ENCODE assay signal across 27 cellular contexts in genomic region chr18:5152335-5153020, GRCh38. TPM values are rescaled to one million over a fixed set of nuclear protein-coding genes. Genes with fewer than 3 reads are reported as not detected.
DNase-seq lines count a peak whose midpoint lies in the region; ATAC-seq and TF ChIP-seq lines count a peak whose summit lies in the region.
"Had no signal": no experiment of that assay in that cellular context is flagged by ENCODE, and none has a peak within 500 bp of the region (broad histone marks: within the 10 kb centered on the region; RNA-seq: fewer than 3 reads in every experiment).

No MANE protein-coding gene starts in this region.

- DNase-seq in stimulated activated naive CD8-positive, alpha-beta T cell treated with anti-CD3 and anti-CD28 coated beads, Interleukin-15, amount 100 ng/mL, for 72 hours = no peak
- DNase-seq in stimulated activated naive CD8-positive, alpha-beta T cell treated with anti-CD3 and anti-CD28 coated beads, Interleukin-15, Interleukin-2, amounts not matched to agents 100 U/mL and 50 U/mL, for 24 hours = no peak
- peak; percentile 61 for DNase-seq in OCI-M1 (lab: John Stamatoyannopoulos, UW)
- peak; percentile 15 for DNase-seq in iPS DF 19.7 (ENCODE audit: low read depth, low spot score)
- no peak for DNase-seq in EL
- no peak for DNase-seq in CD1c-positive myeloid dendritic cell (ENCODE audit: extremely low spot score)
- no peak for DNase-seq in PC-3
- DNase-seq: BE2C; CD4-positive, CD25-positive, alpha-beta regulatory T cell; COR-L47; DMS 273 treated with DMSO at 0.1 percent for 48 hours; DMS79 treated with DMSO at 0.1 percent for 48 hours; GOT3; HFFc6; MG63; NCI-H1417; NCI-H187 treated with DMSO at 0.1 percent for 48 hours; NCI-H226; NCI-H510A treated with DMSO at 0.1 percent for 48 hours; NCI-H748 treated with DMSO at 0.1 percent for 48 hours; NK-92 treated with Interleukin-12 subunit alpha and Interleukin-12 subunit beta, amount 100 ng/mL, for 24 hours; Right ventricle myocardium superior had no signal

- H3F3A ChIP-seq in PC-3 (ENCODE audit: low read length, unreplicated experiment) = no peaks in the 10 kb centered on the region

- H3K4me3 ChIP-seq in PC-3 (ENCODE audit: low read length) = no peak overlapping the region
- H3K4me3 ChIP-seq: MG63 had no signal

- H2AFZ ChIP-seq in PC-3 (ENCODE audit: low read length) = no peak overlapping the region

- H3K9me3 ChIP-seq in PC-3 (ENCODE audit: low read length) = 0 out of 2 replicates have a peak, but pooled peaks cover 3% of the 10 kb centered on the region
- H3K9me3 ChIP-seq: BE2C, MG63 had no signal

- H3K4me3 Mint-ChIP-seq in stimulated activated naive CD8-positive, alpha-beta T cell treated with anti-CD3 and anti-CD28 coated beads, Interleukin-15, amount 100 ng/mL, for 72 hours = no peak overlapping the region
- H3K4me3 Mint-ChIP-seq: CD4-positive, CD25-positive, alpha-beta regulatory T cell; HFFc6 had no signal

- CTCF ChIA-PET in PC-3 (lab: Charles Lee) = no interaction called here

- no peak overlapping the region for H3K9ac ChIP-seq in PC-3 (ENCODE audit: low read length)

- BruUV-seq in PC-3 (replicated peaks; lab: Mats Ljungman, UMichigan) = no TSS peak

- no peaks in the 10 kb centered on the region for H3K36me3 ChIP-seq in PC-3 (ENCODE audit: low read depth, low read length)
- H3K36me3 ChIP-seq: BE2C, MG63 had no signal

- no peaks in the 10 kb centered on the region for H3K27me3 Mint-ChIP-seq in stimulated activated naive CD8-positive, alpha-beta T cell treated with anti-CD3 and anti-CD28 coated beads, Interleukin-15, amount 100 ng/mL, for 72 hours

- POLR2A ChIA-PET in PC-3 (lab: Charles Lee; ENCODE audit: unreplicated experiment) = no interaction called here

- peaks cover 4% of the 10 kb centered on the region for H3K4me1 Mint-ChIP-seq in stimulated activated naive CD8-positive, alpha-beta T cell treated with anti-CD3 and anti-CD28 coated beads, Interleukin-15, amount 100 ng/mL, for 72 hours

- no peaks in the 10 kb centered on the region for H3K4me1 ChIP-seq in PC-3 (ENCODE audit: insufficient read depth, low read length)
- H3K4me1 ChIP-seq: BE2C had no signal

- intact Hi-C loops in PC-3 (cut with micrococcal nuclease) = no loop called here

- ATAC-seq in stimulated activated naive CD8-positive, alpha-beta T cell treated with anti-CD3 and anti-CD28 coated beads, Interleukin-15, amount 100 ng/mL, for 72 hours = peak; percentile 67
- no peak for ATAC-seq in stimulated activated naive CD8-positive, alpha-beta T cell treated with anti-CD3 and anti-CD28 coated beads, Interleukin-15, Interleukin-2, amounts not matched to agents 100 U/mL and 50 U/mL, for 24 hours
- ATAC-seq in PC-3 (no peak), GM19455 (IDR thresholded peaks at IDR 0.05; ENCODE audit: unreplicated experiment) (no peak)

- H3K4me2 ChIP-seq in PC-3 (ENCODE audit: low read length) = no peak overlapping the region

- H3K27ac ChIP-seq in PC-3 (ENCODE audit: low read length) = no peak overlapping the region

- 0 out of 2 replicates have a peak, but pooled peaks cover 7% of the 10 kb centered on the region for H3K27me3 ChIP-seq in PC-3 (ENCODE audit: low read length)
- H3K27me3 ChIP-seq: BE2C had no signal

- H3K9me2 ChIP-seq in PC-3 (replicated peaks; ENCODE audit: low read length) = no peaks in the 10 kb centered on the region

- H3K9me3 Mint-ChIP-seq in stimulated activated naive CD8-positive, alpha-beta T cell treated with anti-CD3 and anti-CD28 coated beads, Interleukin-15, amount 100 ng/mL, for 72 hours = peaks cover 8 to 11% of the 10 kb centered on the region in 2 donors

- no peaks in the 10 kb centered on the region for H4K20me1 ChIP-seq in PC-3 (ENCODE audit: low read length)

- H3K79me2 ChIP-seq in PC-3 (ENCODE audit: low read length) = no peaks in the 10 kb centered on the region

- H3K27ac Mint-ChIP-seq in stimulated activated naive CD8-positive, alpha-beta T cell treated with anti-CD3 and anti-CD28 coated beads, Interleukin-15, amount 100 ng/mL, for 72 hours = peak overlapping the region; percentile 81 to 97
- H3K27ac Mint-ChIP-seq: CD4-positive, CD25-positive, alpha-beta regulatory T cell; HFFc6 had no signal

- no peak for TF ChIP-seq CTCF in PC-3 (conservative IDR thresholded peaks at IDR 0.05; ENCODE audit: low read depth, low read length)

RNA-seq across cellular contexts. Expression of gene AKAIN1, which starts 44.6 kb away (rescaled TPM):
- not detected in 2 replicates for total RNA-seq in PC-3 (2014; rRNA removed)
- total RNA-seq: A673; CD4-positive, CD25-positive, alpha-beta regulatory T cell; G401; HFFc6; LHCN-M2; Right ventricle myocardium superior; SK-MEL-5 had no signal

Comparison
In these comparisons a context has a peak if more than half of its experiments do, and no peak if none do; other contexts are left out.
1. DNase-seq: peak in OCI-M1 (single experiment) and iPS DF 19.7 (single experiment); none in stimulated activated naive CD8-positive, alpha-beta T cell treated with anti-CD3 and anti-CD28 coated beads, Interleukin-15, amount 100 ng/mL, for 72 hours (0 of 2), stimulated activated naive CD8-positive, alpha-beta T cell treated with anti-CD3 and anti-CD28 coated beads, Interleukin-15, Interleukin-2, amounts not matched to agents 100 U/mL and 50 U/mL, for 24 hours (single experiment), EL (single experiment), CD1c-positive myeloid dendritic cell (single experiment) and PC-3 (single experiment).